29 cellular contexts compared by ENCODE assay signal in the genomic region with DNA sequence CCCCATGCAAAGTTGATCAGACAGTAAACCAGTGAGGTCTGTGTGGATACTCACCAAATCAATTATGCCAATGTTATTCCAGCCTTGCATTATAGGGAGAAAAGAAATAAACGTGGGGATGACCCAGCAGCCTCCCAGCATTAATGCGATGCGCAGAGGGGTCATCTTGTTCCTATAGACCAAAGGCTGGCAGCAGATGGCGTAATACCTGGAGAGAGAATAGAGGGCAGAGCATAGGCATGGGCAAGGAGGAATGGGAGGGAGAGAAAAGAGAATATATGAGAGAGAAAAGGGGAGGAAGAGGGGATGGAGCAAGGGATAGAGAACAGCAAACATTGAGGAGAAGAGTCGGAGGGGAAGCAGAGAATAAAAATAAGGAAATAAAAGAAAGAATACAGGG.
DNase-seq lines count a peak whose midpoint lies in the region; ATAC-seq and TF ChIP-seq lines count a peak whose summit lies in the region.
"Had no signal": no experiment of that assay in that cellular context is flagged by ENCODE, and none has a peak within 500 bp of the region (broad histone marks: within the 10 kb centered on the region; RNA-seq: fewer than 3 reads in every experiment).

No MANE protein-coding gene starts in this region.

- H3K4me1 ChIP-seq in BE2C (no peaks in the 10 kb centered on the region), Panc1 (ENCODE audit: control insufficient read depth, insufficient read depth, low read length) (no peaks in the 10 kb centered on the region), endodermal cell (ENCODE audit: control insufficient read depth, insufficient read depth, low read length) (no peaks in the 10 kb centered on the region), right atrium auricular region (no peaks in the 10 kb centered on the region)
- H3K4me1 ChIP-seq in CD8-positive, alpha-beta T cell (ENCODE audit: insufficient read depth, low read length) = no peaks in the 10 kb centered on the region
- H3K4me1 ChIP-seq: BLaER1 treated with 17β-estradiol and CSF1 and Interleukin-3, amounts not matched to agents 10 nM and 100 nM; breast epithelium; colonic mucosa; left lung; testis had no signal

- H3K27me3 Mint-ChIP-seq in endodermal cell (ENCODE audit: insufficient read depth) = peaks cover 11% of the 10 kb centered on the region
- peaks cover 13% of the 10 kb centered on the region for H3K27me3 Mint-ChIP-seq in CD8-positive, alpha-beta T cell (ENCODE audit: low read depth)

- no peaks in the 10 kb centered on the region for H3K36me3 Mint-ChIP-seq in endodermal cell (ENCODE audit: low read depth)
- no peaks in the 10 kb centered on the region for H3K36me3 Mint-ChIP-seq in CD8-positive, alpha-beta T cell
- H3K36me3 Mint-ChIP-seq: activated naive CD4-positive, alpha-beta T cell treated with anti-CD3 and anti-CD28 coated beads, Interleukin-2, amount 50 U/mL, for 24 hours; naive thymus-derived CD4-positive, alpha-beta T cell had no signal

- BruUV-seq in Panc1 (replicated peaks; lab: Mats Ljungman, UMichigan) = no TSS peak

- POLR2A ChIA-PET in Panc1 (lab: Charles Lee) = no interaction called here
- POLR2A ChIA-PET in CD8-positive, alpha-beta T cell (lab: Charles Lee) = no interaction called here

- no peak overlapping the region for H3K4me3 Mint-ChIP-seq in endodermal cell
- H3K4me3 Mint-ChIP-seq in CD8-positive, alpha-beta T cell = no peak overlapping the region
- H3K4me3 Mint-ChIP-seq: activated naive CD4-positive, alpha-beta T cell treated with anti-CD3 and anti-CD28 coated beads, Interleukin-2, amount 50 U/mL, for 24 hours; naive thymus-derived CD4-positive, alpha-beta T cell had no signal

- WGBS in endodermal cell (ENCODE audit: insufficient coverage in 1 of 2, insufficient read length in 1 of 2), 2 experiments = 76 to 83% methylated on average over 4 to 5 of the region's 5 CpGs

- peak; percentile 30 for TF ChIP-seq CTCF in BE2C (IDR thresholded peaks at IDR 0.05; ENCODE audit: low read depth, low read length)
- TF ChIP-seq CTCF in Panc1 (IDR thresholded peaks at IDR 0.05) = peak; percentile 18; the same call in 1 of the 2 replicates
- peak; percentile 63 for TF ChIP-seq CTCF in endodermal cell (conservative IDR thresholded peaks at IDR 0.05)
- TF ChIP-seq CTCF in right atrium auricular region (IDR thresholded peaks at IDR 0.05) = no peak
- TF ChIP-seq CTCF in CD8-positive, alpha-beta T cell (IDR thresholded peaks at IDR 0.05) = no peak

- DNase-seq in BE2C (no peak), H7 (peak; percentile 10), Panc1 (ENCODE audit: low read depth, low spot score) (no peak), endodermal cell (peak; percentile 63), right atrium auricular region (ENCODE audit: low spot score) (no peak)
- DNase-seq in activated T-cell treated with anti-CD3 and anti-CD28 coated beads, Interleukin-2, amount 50 U/mL, for 1 hour = no peak
- DNase-seq in activated T-cell treated with anti-CD3 and anti-CD28 coated beads, Interleukin-2, amount 50 U/mL, for 48 hours = no peak
- DNase-seq in CD8-positive, alpha-beta T cell = no peak
- DNase-seq: activated CD4-positive, alpha-beta T cell treated with anti-CD3 and anti-CD28 coated beads, Interleukin-2, amount 50 U/mL, for 4 hours; activated CD4-positive, CD25-positive, alpha-beta regulatory T cell; amygdala; colonic mucosa; effector CD8-positive, alpha-beta T cell; EL; foreskin fibroblast; KG1; left lung; midbrain; naive thymus-derived CD4-positive, alpha-beta T cell; NCI-H1436; NCI-H2171; NCI-H510A; stimulated activated naive CD8-positive, alpha-beta T cell treated with anti-CD3 and anti-CD28 coated beads, Interleukin-15, Interleukin-2, amounts not matched to agents 100 U/mL and 50 U/mL, for 24 hours; T1000; testis had no signal

- no peak overlapping the region for H3K9ac ChIP-seq in endodermal cell (ENCODE audit: extremely low read depth, low read length, poor library complexity, severe bottlenecking)
- H3K9ac ChIP-seq: BLaER1 treated with 17β-estradiol and CSF1 and Interleukin-3, amounts not matched to agents 10 nM and 100 nM had no signal

- in situ Hi-C loops in Panc1 (cut with HindIII; ENCODE audit: low pct_unique_long_range_greater_than_20kb, low sequenced_read_pairs) = no loop called here

- intact Hi-C loops in Panc1 (cut with micrococcal nuclease; ENCODE audit: unreplicated experiment) = no loop called here
- intact Hi-C loops in CD8-positive, alpha-beta T cell (cut with DNase I, micrococcal nuclease) = no loop called here

- H3K27ac ChIP-seq in Panc1 (ENCODE audit: low read length) (no peak overlapping the region), endodermal cell (ENCODE audit: low read depth, low read length) (no peak overlapping the region), right atrium auricular region (no peak overlapping the region)
- no peak overlapping the region for H3K27ac ChIP-seq in CD8-positive, alpha-beta T cell (ENCODE audit: low read depth, low read length)
- H3K27ac ChIP-seq: BLaER1 treated with 17β-estradiol and CSF1 and Interleukin-3, amounts not matched to agents 10 nM and 100 nM; breast epithelium; colonic mucosa; hepatocyte; left lung; testis had no signal

- H3K4me3 ChIP-seq in BE2C (ENCODE audit: low read depth, low read length) = no peak overlapping the region
- H3K4me3 ChIP-seq in H7 (ENCODE audit: insufficient read depth, low read depth, low read length) = no peak overlapping the region
- H3K4me3 ChIP-seq in Panc1 (ENCODE audit: low read depth in 2 of 2, low read length in 2 of 2) = no peak overlapping the region
- no peak overlapping the region for H3K4me3 ChIP-seq in endodermal cell (ENCODE audit: low read length)
- no peak overlapping the region for H3K4me3 ChIP-seq in right atrium auricular region
- H3K4me3 ChIP-seq in CD8-positive, alpha-beta T cell (ENCODE audit: low read depth, low read length) = no peak overlapping the region
- H3K4me3 ChIP-seq: BLaER1 treated with 17β-estradiol and CSF1 and Interleukin-3, amounts not matched to agents 10 nM and 100 nM; breast epithelium; colonic mucosa; hepatocyte; left lung; testis had no signal

- CTCF ChIA-PET in Panc1 (lab: Charles Lee) = no interaction called here
- CTCF ChIA-PET in CD8-positive, alpha-beta T cell (lab: Charles Lee) = no interaction called here

- no peaks in the 10 kb centered on the region for H3K4me1 Mint-ChIP-seq in endodermal cell
- no peaks in the 10 kb centered on the region for H3K4me1 Mint-ChIP-seq in CD8-positive, alpha-beta T cell (ENCODE audit: low read depth)
- H3K4me1 Mint-ChIP-seq: activated naive CD4-positive, alpha-beta T cell treated with anti-CD3 and anti-CD28 coated beads, Interleukin-2, amount 50 U/mL, for 24 hours; naive thymus-derived CD4-positive, alpha-beta T cell had no signal

- no peaks in the 10 kb centered on the region for H3K36me3 ChIP-seq in BE2C
- no peaks in the 10 kb centered on the region for H3K36me3 ChIP-seq in H7 (replicated peaks; ENCODE audit: control insufficient read depth, insufficient read depth, low read length)
- H3K36me3 ChIP-seq in Panc1 (ENCODE audit: control insufficient read depth, insufficient read depth, low read length) = no peaks in the 10 kb centered on the region
- H3K36me3 ChIP-seq in endodermal cell (ENCODE audit: control insufficient read depth, insufficient read depth, low read length) = no peaks in the 10 kb centered on the region
- H3K36me3 ChIP-seq in right atrium auricular region = no peaks in the 10 kb centered on the region
- no peaks in the 10 kb centered on the region for H3K36me3 ChIP-seq in CD8-positive, alpha-beta T cell (ENCODE audit: insufficient read depth, low read length)
- H3K36me3 ChIP-seq: BLaER1 treated with 17β-estradiol and CSF1 and Interleukin-3, amounts not matched to agents 10 nM and 100 nM; breast epithelium; colonic mucosa; left lung had no signal

- H3K27ac Mint-ChIP-seq in endodermal cell = no peak overlapping the region
- H3K27ac Mint-ChIP-seq in CD8-positive, alpha-beta T cell = no peak overlapping the region
- H3K27ac Mint-ChIP-seq: activated naive CD4-positive, alpha-beta T cell treated with anti-CD3 and anti-CD28 coated beads, Interleukin-2, amount 50 U/mL, for 24 hours; naive thymus-derived CD4-positive, alpha-beta T cell had no signal

- no peaks in the 10 kb centered on the region for H3K9me3 ChIP-seq in BE2C
- H3K9me3 ChIP-seq in Panc1 (ENCODE audit: control insufficient read depth, insufficient read depth, low read depth, low read length) = no peaks in the 10 kb centered on the region
- H3K9me3 ChIP-seq in endodermal cell (ENCODE audit: control insufficient read depth, low read length) = no peaks in the 10 kb centered on the region
- H3K9me3 ChIP-seq in right atrium auricular region = no peaks in the 10 kb centered on the region
- H3K9me3 ChIP-seq in CD8-positive, alpha-beta T cell (ENCODE audit: low read length) = no peaks in the 10 kb centered on the region
- H3K9me3 ChIP-seq: breast epithelium, colonic mucosa, left lung, testis had no signal

- H3K9me3 Mint-ChIP-seq in endodermal cell = no peaks in the 10 kb centered on the region
- H3K9me3 Mint-ChIP-seq in CD8-positive, alpha-beta T cell = no peaks in the 10 kb centered on the region
- H3K9me3 Mint-ChIP-seq: activated naive CD4-positive, alpha-beta T cell treated with anti-CD3 and anti-CD28 coated beads, Interleukin-2, amount 50 U/mL, for 24 hours had no signal

- ATAC-seq in Panc1 = no peak
- ATAC-seq in CD8-positive, alpha-beta T cell = no peak
- ATAC-seq: left lung; naive thymus-derived CD4-positive, alpha-beta T cell; stimulated activated naive CD8-positive, alpha-beta T cell treated with anti-CD3 and anti-CD28 coated beads, Interleukin-15, Interleukin-2, amounts not matched to agents 100 U/mL and 50 U/mL, for 24 hours had no signal

- no peaks in the 10 kb centered on the region for H3K27me3 ChIP-seq in BE2C
- H3K27me3 ChIP-seq in H7 (ENCODE audit: control insufficient read depth, insufficient read depth, low read length) = no peaks in the 10 kb centered on the region
- H3K27me3 ChIP-seq in Panc1 (ENCODE audit: control insufficient read depth, insufficient read depth, low read length) = no peaks in the 10 kb centered on the region
- H3K27me3 ChIP-seq in endodermal cell (ENCODE audit: control insufficient read depth, insufficient read depth, low read length, poor library complexity, severe bottlenecking) = no peaks in the 10 kb centered on the region
- H3K27me3 ChIP-seq in right atrium auricular region = no peaks in the 10 kb centered on the region
- H3K27me3 ChIP-seq in CD8-positive, alpha-beta T cell (ENCODE audit: insufficient read depth, low read length) = no peaks in the 10 kb centered on the region
- H3K27me3 ChIP-seq: BLaER1 treated with 17β-estradiol and CSF1 and Interleukin-3, amounts not matched to agents 10 nM and 100 nM; breast epithelium; colonic mucosa; hepatocyte; left lung; testis had no signal

Comparison
In these comparisons a context has a peak if more than half of its experiments do, and no peak if none do; other contexts are left out.
1. DNase-seq: peak in H7 (single experiment) and endodermal cell (single experiment); none in BE2C (single experiment), Panc1 (single experiment), activated T-cell treated with anti-CD3 and anti-CD28 coated beads, Interleukin-2, amount 50 U/mL, for 1 hour (single experiment), activated T-cell treated with anti-CD3 and anti-CD28 coated beads, Interleukin-2, amount 50 U/mL, for 48 hours (0 of 2), right atrium auricular region (single experiment) and CD8-positive, alpha-beta T cell (0 of 7).
2. CTCF ChIP-seq: peak in BE2C (single experiment), Panc1 (single experiment) and endodermal cell (single experiment); none in right atrium auricular region (0 of 2) and CD8-positive, alpha-beta T cell (single experiment).